Comparison of ENCODE assay signal across 12 cellular contexts in genomic region chr9:6575324-6575758, GRCh38.
DNase-seq lines count a peak whose midpoint lies in the region; ATAC-seq lines count a peak whose summit lies in the region.
"Had no signal": no experiment of that assay in that cellular context is flagged by ENCODE, and none has a peak within 500 bp of the region (broad histone marks: within the 10 kb centered on the region; RNA-seq: fewer than 3 reads in every experiment).

No MANE protein-coding gene starts in this region.

- peak; percentile 75 for DNase-seq in NCI-H69 (lab: John Stamatoyannopoulos, UW)
- no peak for DNase-seq in DMS53 (lab: John Stamatoyannopoulos, UW)
- no peak for DNase-seq in occipital lobe (lab: John Stamatoyannopoulos, UW)
- DNase-seq in NCI-H2029 treated with DMSO at 0.1 percent for 48 hours (lab: John Stamatoyannopoulos, UW) = no peak
- DNase-seq in COLO829 (ENCODE audit: low spot score) = no peak
- DNase-seq: IMR-90, midbrain, T1000 had no signal

- peak; percentile 94 for ATAC-seq in GM18498 (IDR thresholded peaks at IDR 0.05; ENCODE audit: unreplicated experiment)
- peak; percentile 85 for ATAC-seq in GM19467 (IDR thresholded peaks at IDR 0.05; ENCODE audit: unreplicated experiment)
- ATAC-seq in HG03025 (IDR thresholded peaks at IDR 0.05; ENCODE audit: low FRiP score, unreplicated experiment) = peak; percentile 88
- ATAC-seq: sciatic nerve had no signal
